ENCODE assay signal across 7 cellular contexts in genomic region chr2:87683451-87683850, GRCh38.
A peak's percentile ranks its signal among the peaks of the same experiment; 100 is the strongest.
DNase-seq lines count a peak whose midpoint lies in the region; ATAC-seq and TF ChIP-seq lines count a peak whose summit lies in the region.
"Not testable (repeated sequence)": the region's sequence is repeated elsewhere in the genome, so short reads cannot be mapped to it uniquely, and the experiment has no call there.

No MANE protein-coding gene starts in this region.

- TF ChIP-seq EP300 in gastroesophageal sphincter (IDR thresholded peaks at IDR 0.05) = not testable (repeated sequence)

- intact Hi-C loops in activated CD4-positive, alpha-beta T cell treated with anti-CD3 and anti-CD28 coated beads, Interleukin-2, amount 10 ng/mL, durations not matched to agents 24 days and 14 days (cut with micrococcal nuclease); right cardiac atrium (cut with DNase I); thyroid gland (cut with DNase I): not testable (repeated sequence)

- H3K27me3 ChIP-seq in gastroesophageal sphincter; right cardiac atrium (ENCODE audit: control insufficient read depth, insufficient read depth); thyroid gland: not testable (repeated sequence)

- not testable (repeated sequence) for H3K36me3 ChIP-seq in gastroesophageal sphincter, thyroid gland

- peak; percentile 84 for ATAC-seq in gastroesophageal sphincter
- ATAC-seq in right cardiac atrium = peak; percentile 96 to 97

- not testable (repeated sequence) for H3K4me1 ChIP-seq in gastroesophageal sphincter; right cardiac atrium (ENCODE audit: control insufficient read depth, insufficient read depth, low read length); thyroid gland

- TF ChIP-seq CTCF in coronary artery (IDR thresholded peaks at IDR 0.05) = not testable (repeated sequence)
- TF ChIP-seq CTCF in gastroesophageal sphincter (IDR thresholded peaks at IDR 0.05) (peak in 1 of 4 experiments; percentile 25), thyroid gland (IDR thresholded peaks at IDR 0.05) (peak in 3 of 6 experiments; percentile 14 to 40 (median 32))

- peak; percentile 27 for DNase-seq in activated CD4-positive, alpha-beta T cell treated with anti-CD3 and anti-CD28 coated beads, Interleukin-2, amount 10 ng/mL, durations not matched to agents 24 days and 14 days
- peak; percentile 81 for DNase-seq in coronary artery (ENCODE audit: low spot score)
- DNase-seq in right cardiac atrium = peak; percentile 63 to 92 (median 91)
- DNase-seq in medulla oblongata (ENCODE audit: extremely low spot score) = peak; percentile 41
- DNase-seq in putamen (ENCODE audit: low spot score) = peak; percentile 11
- peak; percentile 75 to 85 for DNase-seq in thyroid gland

- not testable (repeated sequence) for H3K4me1 Mint-ChIP-seq in activated CD4-positive, alpha-beta T cell treated with anti-CD3 and anti-CD28 coated beads, Interleukin-2, amount 10 ng/mL, durations not matched to agents 24 days and 14 days

- H3K9me3 Mint-ChIP-seq in activated CD4-positive, alpha-beta T cell treated with anti-CD3 and anti-CD28 coated beads, Interleukin-2, amount 10 ng/mL, durations not matched to agents 24 days and 14 days = not testable (repeated sequence)

- H3K27me3 Mint-ChIP-seq in activated CD4-positive, alpha-beta T cell treated with anti-CD3 and anti-CD28 coated beads, Interleukin-2, amount 10 ng/mL, durations not matched to agents 24 days and 14 days = not testable (repeated sequence)

- TF ChIP-seq POLR2A in gastroesophageal sphincter (IDR thresholded peaks at IDR 0.05); thyroid gland (IDR thresholded peaks at IDR 0.05): not testable (repeated sequence)

- H3K27ac ChIP-seq in coronary artery (peak overlapping the region in 1 of 2 donors; percentile 47), thyroid gland (peak overlapping the region; percentile 35 to 67 (median 35))
- H3K27ac ChIP-seq in gastroesophageal sphincter; right cardiac atrium (ENCODE audit: low read length): not testable (repeated sequence)

- not testable (repeated sequence) for H3K27ac Mint-ChIP-seq in activated CD4-positive, alpha-beta T cell treated with anti-CD3 and anti-CD28 coated beads, Interleukin-2, amount 10 ng/mL, durations not matched to agents 24 days and 14 days

- 17 to 40% methylated on average over 1 of the region's 10 CpGs for WGBS in gastroesophageal sphincter (ENCODE audit: low coverage in 1 of 2), 2 donors
- WGBS in right cardiac atrium = 43% methylated on average over 10 of the region's 10 CpGs
- WGBS in thyroid gland, 2 donors = 19 to 34% methylated on average over 3 to 4 of the region's 10 CpGs

- H3K36me3 Mint-ChIP-seq in activated CD4-positive, alpha-beta T cell treated with anti-CD3 and anti-CD28 coated beads, Interleukin-2, amount 10 ng/mL, durations not matched to agents 24 days and 14 days (ENCODE audit: low read depth) = not testable (repeated sequence)

- H3K4me3 ChIP-seq in coronary artery; gastroesophageal sphincter; right cardiac atrium (ENCODE audit: low read length); thyroid gland (replicated peaks in 1 of 3): not testable (repeated sequence)

- H3K4me3 Mint-ChIP-seq in activated CD4-positive, alpha-beta T cell treated with anti-CD3 and anti-CD28 coated beads, Interleukin-2, amount 10 ng/mL, durations not matched to agents 24 days and 14 days = not testable (repeated sequence)

- H3K9me3 ChIP-seq in gastroesophageal sphincter; right cardiac atrium (ENCODE audit: control insufficient read depth, low read length); thyroid gland: not testable (repeated sequence)

Comparison
In these comparisons a context has a peak if more than half of its experiments do, and no peak if none do; other contexts are left out.
1. DNase-seq: peak in every context shown above with its lines; median percentile 91 in right cardiac atrium; 81 in coronary artery; 80 in thyroid gland; 41 in medulla oblongata; 27 in activated CD4-positive, alpha-beta T cell treated with anti-CD3 and anti-CD28 coated beads, Interleukin-2, amount 10 ng/mL, durations not matched to agents 24 days and 14 days; 11 in putamen.